ENCODE assay signal across 12 cellular contexts in genomic region chr13:40485611-40486517, GRCh38.
DNase-seq lines count a peak whose midpoint lies in the region; ATAC-seq and TF ChIP-seq lines count a peak whose summit lies in the region.
"Had no signal": no experiment of that assay in that cellular context is flagged by ENCODE, and none has a peak within 500 bp of the region (broad histone marks: within the 10 kb centered on the region; RNA-seq: fewer than 3 reads in every experiment).

No MANE protein-coding gene starts in this region.

- H3K4me3 Mint-ChIP-seq in activated T-helper 2 cell treated with anti-CD3 and anti-CD28 coated beads, Interferon-gamma antibody, Interleukin-2, Interleukin-4, amounts not matched to agents 10 μg/mL and 5 μg/mL and 100 μg/mL, durations not matched to agents 14 hours and 24 hours and 36 hours (ENCODE audit: low read depth), result peak overlapping the region; percentile 24

- H3K4me1 ChIP-seq in OCI-LY3 (ENCODE audit: low read length), result peaks cover 17% of the 10 kb centered on the region

- ATAC-seq in HG03196 (IDR thresholded peaks at IDR 0.05; ENCODE audit: unreplicated experiment), result no peak
- no peak for ATAC-seq in HG03139 (IDR thresholded peaks at IDR 0.05; ENCODE audit: unreplicated experiment)

- H3K9me3 ChIP-seq in OCI-LY3 (ENCODE audit: insufficient read depth, low read length), result no peaks in the 10 kb centered on the region; the same call in 1 of the 2 replicates
- H3K9me3 ChIP-seq in WERI-Rb-1 (ENCODE audit: severe bottlenecking), result no peaks in the 10 kb centered on the region
- H3K9me3 ChIP-seq: SJSA1 had no signal

- H3K27me3 ChIP-seq in OCI-LY3 (ENCODE audit: low read depth, low read length), result peaks cover 18% of the 10 kb centered on the region
- H3K27me3 ChIP-seq in WERI-Rb-1 (ENCODE audit: insufficient read depth, low read depth, severe bottlenecking), result no peaks in the 10 kb centered on the region
- H3K27me3 ChIP-seq: SJSA1 had no signal

- intact Hi-C loops in activated T-helper 2 cell treated with anti-CD3 and anti-CD28 coated beads, Interferon-gamma antibody, Interleukin-2, Interleukin-4, amounts not matched to agents 10 μg/mL and 5 μg/mL and 100 μg/mL, durations not matched to agents 14 hours and 24 hours and 36 hours (cut with micrococcal nuclease), result loop anchor here (2.0 kb wide), 1 partner anchor 33 kb away; no protein-coding TSS in a partner anchor

- H3K4me3 ChIP-seq in OCI-LY3 (ENCODE audit: low read length) (no peak overlapping the region), WERI-Rb-1 (ENCODE audit: low read depth, low read length) (no peak overlapping the region)
- H3K4me3 ChIP-seq: SJSA1 had no signal

- in situ Hi-C loops in GM13977 (cut with MboI; ENCODE audit: low pct_unique_long_range_greater_than_20kb, low sequenced_read_pairs, unreplicated experiment), result no loop called here

- peak overlapping the region; percentile 86 for H3K27ac Mint-ChIP-seq in activated T-helper 2 cell treated with anti-CD3 and anti-CD28 coated beads, Interferon-gamma antibody, Interleukin-2, Interleukin-4, amounts not matched to agents 10 μg/mL and 5 μg/mL and 100 μg/mL, durations not matched to agents 14 hours and 24 hours and 36 hours

- H4K20me1 ChIP-seq in OCI-LY3 (ENCODE audit: insufficient read depth, low read length), result no peaks in the 10 kb centered on the region

- peak; percentile 39 for DNase-seq in GM13977 (ENCODE audit: low spot score)
- peak; percentile 64 for DNase-seq in activated T-helper 2 cell treated with anti-CD3 and anti-CD28 coated beads, Interferon-gamma antibody, Interleukin-2, Interleukin-4, amounts not matched to agents 10 μg/mL and 5 μg/mL and 100 μg/mL, durations not matched to agents 14 hours and 24 hours and 36 hours (ENCODE audit: low spot score)
- peak; percentile 30 to 54 for DNase-seq in stimulated activated CD4-positive, alpha-beta T cell treated with anti-CD3 and anti-CD28 coated beads, Interleukin-1b, Interleukin-23, amount 100 ng/mL, for 1 hour (ENCODE audit: low read depth in 2 of 2)
- DNase-seq in DMS 273 (lab: John Stamatoyannopoulos, UW; ENCODE audit: unreplicated experiment), result no peak
- DNase-seq in WERI-Rb-1, result no peak
- DNase-seq: EL had no signal

- H3K27ac ChIP-seq in OCI-LY3 (ENCODE audit: low read length) (no peak overlapping the region), WERI-Rb-1 (no peak overlapping the region)
- H3K27ac ChIP-seq: epithelial cell of prostate, HL-60, SJSA1 had no signal

- TF ChIP-seq CTCF in GM13977 (IDR thresholded peaks at IDR 0.05; ENCODE audit: extremely low read depth, insufficient read depth, missing control alignments) (no peak), OCI-LY3 (IDR thresholded peaks at IDR 0.05; ENCODE audit: low read depth, low read length) (no peak), WERI-Rb-1 (IDR thresholded peaks at IDR 0.05; ENCODE audit: low read depth, low read length) (no peak)

- H3K36me3 ChIP-seq in OCI-LY3 (replicated peaks; ENCODE audit: low read depth, low read length), result no peaks in the 10 kb centered on the region
- no peaks in the 10 kb centered on the region for H3K36me3 ChIP-seq in WERI-Rb-1
- H3K36me3 ChIP-seq: SJSA1 had no signal

- H3K9ac ChIP-seq in OCI-LY3 (ENCODE audit: low read length), result no peak overlapping the region

- H3K4me1 Mint-ChIP-seq in activated T-helper 2 cell treated with anti-CD3 and anti-CD28 coated beads, Interferon-gamma antibody, Interleukin-2, Interleukin-4, amounts not matched to agents 10 μg/mL and 5 μg/mL and 100 μg/mL, durations not matched to agents 14 hours and 24 hours and 36 hours (ENCODE audit: low read depth), result peaks cover 55% of the 10 kb centered on the region

- no peak overlapping the region for H2AFZ ChIP-seq in OCI-LY3 (ENCODE audit: low read depth, low read length)

- H3K27me3 Mint-ChIP-seq in activated T-helper 2 cell treated with anti-CD3 and anti-CD28 coated beads, Interferon-gamma antibody, Interleukin-2, Interleukin-4, amounts not matched to agents 10 μg/mL and 5 μg/mL and 100 μg/mL, durations not matched to agents 14 hours and 24 hours and 36 hours (ENCODE audit: low read depth), result no peaks in the 10 kb centered on the region

- H3K79me2 ChIP-seq in OCI-LY3 (ENCODE audit: low read length), result no peaks in the 10 kb centered on the region

- H3K4me2 ChIP-seq in OCI-LY3 (ENCODE audit: low read length), result peak overlapping the region; percentile 6

- peaks cover 17% of the 10 kb centered on the region for H3K9me3 Mint-ChIP-seq in activated T-helper 2 cell treated with anti-CD3 and anti-CD28 coated beads, Interferon-gamma antibody, Interleukin-2, Interleukin-4, amounts not matched to agents 10 μg/mL and 5 μg/mL and 100 μg/mL, durations not matched to agents 14 hours and 24 hours and 36 hours

- peaks cover 6% of the 10 kb centered on the region for H3K36me3 Mint-ChIP-seq in activated T-helper 2 cell treated with anti-CD3 and anti-CD28 coated beads, Interferon-gamma antibody, Interleukin-2, Interleukin-4, amounts not matched to agents 10 μg/mL and 5 μg/mL and 100 μg/mL, durations not matched to agents 14 hours and 24 hours and 36 hours (ENCODE audit: low read depth)

Comparison
In these comparisons a context has a peak if more than half of its experiments do, and no peak if none do; other contexts are left out.
1. DNase-seq: peak in GM13977 (single experiment), activated T-helper 2 cell treated with anti-CD3 and anti-CD28 coated beads, Interferon-gamma antibody, Interleukin-2, Interleukin-4, amounts not matched to agents 10 μg/mL and 5 μg/mL and 100 μg/mL, durations not matched to agents 14 hours and 24 hours and 36 hours (single experiment) and stimulated activated CD4-positive, alpha-beta T cell treated with anti-CD3 and anti-CD28 coated beads, Interleukin-1b, Interleukin-23, amount 100 ng/mL, for 1 hour (2 of 2); none in DMS 273 (single experiment) and WERI-Rb-1 (single experiment).